In the genomic region with DNA sequence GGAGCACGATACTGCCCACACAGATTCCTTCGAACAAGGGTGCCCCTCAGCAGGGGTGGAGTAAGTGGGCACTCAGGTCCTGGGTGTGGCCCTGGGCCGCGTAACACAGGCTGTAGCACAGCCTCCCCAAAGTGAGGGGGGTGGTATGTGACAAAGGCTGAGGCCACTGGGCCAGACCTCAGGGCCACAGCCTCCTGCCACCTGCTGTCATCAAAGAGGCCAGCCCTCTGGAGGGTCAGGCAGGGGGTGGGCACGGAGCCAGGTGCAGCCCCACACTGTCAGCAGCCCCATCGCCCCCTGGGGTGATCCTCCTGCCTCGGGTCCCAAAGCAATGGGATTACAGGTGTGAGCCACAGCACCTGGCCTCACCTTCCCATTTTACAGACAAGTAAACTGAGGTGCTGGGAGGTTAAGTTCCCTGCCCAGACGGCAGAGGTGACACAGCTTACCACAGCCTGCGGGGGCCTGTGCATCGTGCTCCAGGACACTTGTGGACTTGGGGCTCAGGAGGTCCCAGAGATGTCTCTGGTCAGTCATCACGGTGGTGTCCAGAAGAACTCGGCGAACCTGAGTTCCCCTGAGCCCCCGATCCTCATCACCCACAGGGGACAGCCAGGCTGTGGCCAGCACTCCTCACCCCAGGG, we compare ENCODE assay signal across 17 cellular contexts. TPM values are rescaled to one million over a fixed set of nuclear protein-coding genes. Genes with fewer than 3 reads are reported as not detected.
DNase-seq lines count a peak whose midpoint lies in the region; ATAC-seq, FAIRE-seq and TF ChIP-seq lines count a peak whose summit lies in the region.
"Had no signal": no experiment of that assay in that cellular context is flagged by ENCODE, and none has a peak within 500 bp of the region (broad histone marks: within the 10 kb centered on the region; RNA-seq: fewer than 3 reads in every experiment).

No MANE protein-coding gene starts in this region.

- H2BK20ac ChIP-seq in H9 (ENCODE audit: low read depth, low read length, poor library complexity, severe bottlenecking), result no peak overlapping the region

- ATAC-seq in HG02759 (IDR thresholded peaks at IDR 0.05; ENCODE audit: unreplicated experiment), result no peak
- ATAC-seq: psoas muscle had no signal

- no peak overlapping the region for H4K91ac ChIP-seq in H9 (ENCODE audit: insufficient read length, low read depth, low read length)

- no peaks in the 10 kb centered on the region; a peak in 1 of 7 replicates for H3K36me3 Mint-ChIP-seq in H9 (ENCODE audit: insufficient read depth in 1 of 3, low read depth in 3 of 3)
- H3K36me3 Mint-ChIP-seq: naive B cell had no signal

- H3K27ac ChIP-seq in H9 (ENCODE audit: insufficient read length, low read depth, low read length), result no peak overlapping the region
- no peak overlapping the region for H3K27ac ChIP-seq in kidney (ENCODE audit: low read depth in 2 of 2, low read length in 2 of 2)
- H3K27ac ChIP-seq: esophagus muscularis mucosa, psoas muscle, VCaP had no signal

- no peak overlapping the region for H2AFZ ChIP-seq in H9 (ENCODE audit: low read length)

- H3K4ac ChIP-seq in H9 (ENCODE audit: low read depth, low read length), result no peak overlapping the region

- H3K27ac Mint-ChIP-seq in H9, result no peak overlapping the region
- H3K27ac Mint-ChIP-seq: stimulated activated naive CD8-positive, alpha-beta T cell treated with anti-CD3 and anti-CD28 coated beads, Interleukin-15, Interleukin-2, amounts not matched to agents 100 ng/mL and 50 ng/mL, for 24 hours had no signal

- H3K18ac ChIP-seq in H9 (ENCODE audit: insufficient read length, low read depth, low read length), result no peak overlapping the region

- no peak overlapping the region for H3K56ac ChIP-seq in H9 (ENCODE audit: insufficient read length, low read depth, low read length)

- H3K27me3 ChIP-seq in H9 (ENCODE audit: insufficient read depth, low read length), result no peaks in the 10 kb centered on the region
- H3K27me3 ChIP-seq: esophagus muscularis mucosa had no signal

- H3K4me3 Mint-ChIP-seq in H9, result no peak overlapping the region
- H3K4me3 Mint-ChIP-seq: stimulated activated naive CD8-positive, alpha-beta T cell treated with anti-CD3 and anti-CD28 coated beads, Interleukin-15, Interleukin-2, amounts not matched to agents 100 ng/mL and 50 ng/mL, for 24 hours had no signal

- H3T11ph ChIP-seq in H9 (ENCODE audit: low read length), result no peak overlapping the region

- H3K23me2 ChIP-seq in H9 (ENCODE audit: insufficient read length, low read depth, low read length, poor library complexity, severe bottlenecking), result no peaks in the 10 kb centered on the region

- no peak overlapping the region for H2BK12ac ChIP-seq in H9 (ENCODE audit: insufficient read length, low read depth, low read length)

- no peaks in the 10 kb centered on the region for H3K79me1 ChIP-seq in H9 (ENCODE audit: insufficient read depth, low read depth, low read length, poor library complexity, severe bottlenecking)

- H4K20me1 ChIP-seq in H9 (ENCODE audit: control insufficient read depth, insufficient read depth, insufficient read length), result no peaks in the 10 kb centered on the region

- H2BK15ac ChIP-seq in H9 (ENCODE audit: low read depth, low read length), result no peak overlapping the region

- no peak overlapping the region for H3K23ac ChIP-seq in H9 (ENCODE audit: insufficient read length, low read depth, low read length)

- H3K9me3 ChIP-seq in H9 (ENCODE audit: control insufficient read depth, low read depth, low read length), result no peaks in the 10 kb centered on the region
- no peaks in the 10 kb centered on the region for H3K9me3 ChIP-seq in kidney (ENCODE audit: control insufficient read depth in 1 of 2, low read length in 2 of 2)
- H3K9me3 ChIP-seq: esophagus muscularis mucosa, psoas muscle, SK-N-SH had no signal

- H3K79me2 ChIP-seq in H9 (ENCODE audit: insufficient read depth, low read length), result no peaks in the 10 kb centered on the region

- no CpG with 5 or more reads among the region's 14 CpGs for WGBS in H9 (ENCODE audit: extremely low coverage, insufficient read length, low lambda C conversion rate)

- H4K8ac ChIP-seq in H9 (replicated peaks; ENCODE audit: insufficient read length, low read depth, low read length), result no peak overlapping the region

- H3K9me3 Mint-ChIP-seq in H9, result peaks cover 2 to 6% of the 10 kb centered on the region in 2 experiments; a peak in 4 of 5 replicates
- H3K9me3 Mint-ChIP-seq: naive B cell; stimulated activated naive CD8-positive, alpha-beta T cell treated with anti-CD3 and anti-CD28 coated beads, Interleukin-15, Interleukin-2, amounts not matched to agents 100 ng/mL and 50 ng/mL, for 24 hours had no signal

- H3K4me1 ChIP-seq in H9 (ENCODE audit: insufficient read depth, low read length) (no peaks in the 10 kb centered on the region; the same call in 1 of the 2 replicates), kidney (ENCODE audit: control insufficient read depth in 1 of 2, insufficient read depth in 1 of 2, low read depth in 1 of 2, low read length in 2 of 2) (peaks cover 0 to 4% of the 10 kb centered on the region in 2 donors)
- H3K4me1 ChIP-seq: psoas muscle had no signal

- no peak overlapping the region; the same call in 1 of the 2 replicates for H3K14ac ChIP-seq in H9 (ENCODE audit: insufficient read depth, low read length)

- DNase-seq in activated CD8-positive, alpha-beta memory T cell treated with anti-CD3 and anti-CD28 coated beads, Interleukin-2, amount 50 U/mL, for 48 hours, result peak; percentile 40
- no peak for DNase-seq in activated CD8-positive, alpha-beta memory T cell treated with anti-CD3 and anti-CD28 coated beads for 24 hours
- peak; percentile 18 for DNase-seq in H9
- peak; percentile 54 for DNase-seq in kidney
- DNase-seq in stimulated activated CD8-positive, alpha-beta memory T cell treated with anti-CD3 and anti-CD28 coated beads, Interleukin-4, amount 100 ng/mL, for 48 hours, result peak; percentile 18
- no peak for DNase-seq in GM20000 (ENCODE audit: low spot score)
- DNase-seq in RCC 7860 (ENCODE audit: low spot score), result no peak
- DNase-seq: naive B cell; NCI-H1436; psoas muscle; SK-N-SH; stimulated activated CD4-positive, alpha-beta T cell treated with anti-CD3 and anti-CD28 coated beads, Interleukin-12 subunit alpha, Interleukin-12 subunit beta, amount 100 ng/mL, for 4 hours had no signal

- H2AK5ac ChIP-seq in H9 (ENCODE audit: insufficient read length, low read length), result no peak overlapping the region

- H4K5ac ChIP-seq in H9 (ENCODE audit: insufficient read length, low read depth, low read length), result no peak overlapping the region

- FAIRE-seq in kidney (lab: Jason Lieb, UNC), result no peak
- no peak for FAIRE-seq in RCC 7860 (lab: Jason Lieb, UNC)
- FAIRE-seq: HTR-8/SVneo had no signal

- no peak overlapping the region for H3K4me3 ChIP-seq in kidney (ENCODE audit: low read length in 2 of 2)
- H3K4me3 ChIP-seq: esophagus muscularis mucosa, psoas muscle had no signal

- no peak overlapping the region for H3K4me2 ChIP-seq in H9 (ENCODE audit: insufficient read depth, insufficient read length, low read length)
- H3K4me2 ChIP-seq: SK-N-SH had no signal

- no peak overlapping the region for H2BK120ac ChIP-seq in H9 (ENCODE audit: low read depth, low read length, poor library complexity, severe bottlenecking)

- no peaks in the 10 kb centered on the region; the same call in 1 of the 2 replicates for H3K27me3 Mint-ChIP-seq in H9 (ENCODE audit: low read depth)
- H3K27me3 Mint-ChIP-seq: stimulated activated naive CD8-positive, alpha-beta T cell treated with anti-CD3 and anti-CD28 coated beads, Interleukin-15, Interleukin-2, amounts not matched to agents 100 ng/mL and 50 ng/mL, for 24 hours had no signal

- no peaks in the 10 kb centered on the region for H3K36me3 ChIP-seq in kidney (ENCODE audit: control insufficient read depth in 1 of 2, insufficient read depth in 2 of 2, low read length in 2 of 2)
- H3K36me3 ChIP-seq: esophagus muscularis mucosa had no signal

- TF ChIP-seq CTCF in H9 (conservative IDR thresholded peaks at IDR 0.05) (no peak), kidney (IDR thresholded peaks at IDR 0.05; ENCODE audit: borderline replicate concordance, extremely low read depth, insufficient read depth) (no peak), GM20000 (IDR thresholded peaks at IDR 0.05; ENCODE audit: extremely low read depth, missing control alignments) (no peak)

- H2BK5ac ChIP-seq in H9 (ENCODE audit: insufficient read length, low read length), result no peak overlapping the region

- intact Hi-C loops in kidney (cut with DNase I), result no loop called here

- peaks cover 4 to 15% of the 10 kb centered on the region in 2 experiments; a peak in 3 of 4 replicates for H3K4me1 Mint-ChIP-seq in H9

- H3K9ac ChIP-seq in H9 (ENCODE audit: extremely low read depth, insufficient read length, low read length), result no peak overlapping the region
- no peak overlapping the region for H3K9ac ChIP-seq in kidney (ENCODE audit: low read length in 2 of 2)
- H3K9ac ChIP-seq: SK-N-SH had no signal

RNA-seq across cellular contexts. Expression of a gene that starts 27.5 kb away (rescaled TPM):
- total RNA-seq in H9 (2021) (24.1 and 25.4 TPM in 2 replicates), kidney (84.8 TPM)
- 49.8 TPM for polyA plus RNA-seq in kidney (ENCODE audit: insufficient read depth, low read depth, low replicate concordance)

RNA-seq across cellular contexts. Expression of a gene that starts 47.5 kb away (rescaled TPM):
- total RNA-seq in H9 (2021) (18.0 and 19.1 TPM in 2 replicates), kidney (12.1 TPM)
- 4.1 TPM for polyA plus RNA-seq in kidney (ENCODE audit: insufficient read depth, low read depth, low replicate concordance)

RNA-seq across cellular contexts. Expression of a gene that starts 47.5 kb away (rescaled TPM):
- total RNA-seq in H9 (2021), result 0.74 and 1.5 TPM in 2 replicates
- 3.8 TPM for total RNA-seq in kidney
- polyA plus RNA-seq in kidney (ENCODE audit: insufficient read depth, low read depth, low replicate concordance), result 1.3 TPM

Comparison
In these comparisons a context has a peak if more than half of its experiments do, and no peak if none do; other contexts are left out.
1. DNase-seq: peak in activated CD8-positive, alpha-beta memory T cell treated with anti-CD3 and anti-CD28 coated beads, Interleukin-2, amount 50 U/mL, for 48 hours (single experiment), H9 (single experiment), kidney (single experiment) and stimulated activated CD8-positive, alpha-beta memory T cell treated with anti-CD3 and anti-CD28 coated beads, Interleukin-4, amount 100 ng/mL, for 48 hours (single experiment); none in activated CD8-positive, alpha-beta memory T cell treated with anti-CD3 and anti-CD28 coated beads for 24 hours (single experiment), GM20000 (single experiment) and RCC 7860 (single experiment).